In genomic region chr10:102405632-102406031, GRCh38 we compare ENCODE assay signal across 22 cellular contexts. TPM values are rescaled to one million over a fixed set of nuclear protein-coding genes. Genes with fewer than 3 reads are reported as not detected.
A peak's percentile ranks its signal among the peaks of the same experiment; 100 is the strongest.
DNase-seq lines count a peak whose midpoint lies in the region; ATAC-seq and TF ChIP-seq lines count a peak whose summit lies in the region.
"Had no signal": no experiment of that assay in that cellular context is flagged by ENCODE, and none has a peak within 500 bp of the region (broad histone marks: within the 10 kb centered on the region; RNA-seq: fewer than 3 reads in every experiment).

No MANE protein-coding gene starts in this region.

- no peak overlapping the region for H3K4me3 ChIP-seq in Jurkat, Clone E6-1 (ENCODE audit: low read length)
- peak overlapping the region; percentile 1 to 22 for H3K4me3 ChIP-seq in stomach smooth muscle (ENCODE audit: low read length in 2 of 2)
- H3K4me3 ChIP-seq: neural progenitor cell, tibial nerve had no signal

- no peaks in the 10 kb centered on the region for H3K9me3 ChIP-seq in stomach smooth muscle (ENCODE audit: control insufficient read depth in 2 of 2, low read length in 2 of 2)
- H3K9me3 ChIP-seq: tibial nerve had no signal

- peak overlapping the region; percentile 9 for H3K27ac Mint-ChIP-seq in activated T-cell treated with anti-CD3 and anti-CD28 coated beads, Interleukin-2, amount 50 U/mL, for 24 hours
- peak overlapping the region; percentile 22 for H3K27ac Mint-ChIP-seq in memory B cell
- H3K27ac Mint-ChIP-seq: activated naive CD8-positive, alpha-beta T cell; brain; neural progenitor cell had no signal

- H3K27me3 ChIP-seq in stomach smooth muscle (ENCODE audit: control insufficient read depth in 1 of 2, insufficient read depth in 2 of 2, low read length in 2 of 2) = peaks cover 3 to 9% of the 10 kb centered on the region in 2 donors

- H3K9ac ChIP-seq in stomach smooth muscle (ENCODE audit: low read length in 2 of 2) = peak overlapping the region; percentile 66 to 100
- H3K9ac ChIP-seq: KMS-11, neural progenitor cell had no signal

- H3K27me3 Mint-ChIP-seq in activated T-cell treated with anti-CD3 and anti-CD28 coated beads, Interleukin-2, amount 50 U/mL, for 24 hours = peaks cover 13% of the 10 kb centered on the region
- peaks cover 14% of the 10 kb centered on the region for H3K27me3 Mint-ChIP-seq in memory B cell
- H3K27me3 Mint-ChIP-seq: activated naive CD8-positive, alpha-beta T cell had no signal

- H3K4me1 ChIP-seq in stomach smooth muscle (ENCODE audit: control insufficient read depth, insufficient read depth, low read length) = peaks cover 79% of the 10 kb centered on the region

- TF ChIP-seq POLR2A in GM18505 (IDR thresholded peaks at IDR 0.05; ENCODE audit: borderline replicate concordance, extremely low read depth, insufficient read depth, insufficient read length) = no peak

- DNase-seq in activated T-cell treated with anti-CD3 and anti-CD28 coated beads, Interleukin-2, amount 50 U/mL, for 24 hours = no peak
- DNase-seq in activated T-cell treated with anti-CD3 and anti-CD28 coated beads for 4 hours = no peak
- peak; percentile 68 for DNase-seq in Jurkat, Clone E6-1 (ENCODE audit: low read depth, low spot score)
- no peak for DNase-seq in memory B cell (ENCODE audit: low spot score in 2 of 2)
- DNase-seq: CD4-positive, CD25-positive, alpha-beta regulatory T cell; cortex of kidney; DMS79; foreskin melanocyte; mesenchymal stem cell; NCI-H1105; NCI-H526; Right ventricle myocardium superior had no signal

- H3K27ac ChIP-seq in stomach smooth muscle (ENCODE audit: low read length) = peak overlapping the region; percentile 100
- H3K27ac ChIP-seq: KMS-11, neural progenitor cell, tibial nerve, VCaP had no signal

- H3K36me3 Mint-ChIP-seq in activated T-cell treated with anti-CD3 and anti-CD28 coated beads, Interleukin-2, amount 50 U/mL, for 24 hours (ENCODE audit: low read depth) = peaks cover 37% of the 10 kb centered on the region
- peaks cover 5% of the 10 kb centered on the region for H3K36me3 Mint-ChIP-seq in memory B cell
- H3K36me3 Mint-ChIP-seq: activated naive CD8-positive, alpha-beta T cell; CD4-positive, CD25-positive, alpha-beta regulatory T cell had no signal

- H3K9me3 Mint-ChIP-seq in activated T-cell treated with anti-CD3 and anti-CD28 coated beads, Interleukin-2, amount 50 U/mL, for 24 hours = no peaks in the 10 kb centered on the region
- no peaks in the 10 kb centered on the region for H3K9me3 Mint-ChIP-seq in memory B cell
- H3K9me3 Mint-ChIP-seq: brain, neural progenitor cell had no signal

- ATAC-seq in memory B cell (ENCODE audit: low read depth) (no peak), GM18505 (IDR thresholded peaks at IDR 0.05; ENCODE audit: unreplicated experiment) (no peak), HG03025 (IDR thresholded peaks at IDR 0.05; ENCODE audit: low FRiP score, unreplicated experiment) (no peak), GM18868 (IDR thresholded peaks at IDR 0.05; ENCODE audit: unreplicated experiment) (no peak)

- peaks cover 12 to 27% of the 10 kb centered on the region in 2 donors for H3K36me3 ChIP-seq in stomach smooth muscle (ENCODE audit: control insufficient read depth in 2 of 2, insufficient read depth in 2 of 2, low read length in 2 of 2)
- H3K36me3 ChIP-seq: neural progenitor cell had no signal

- H3K4me1 Mint-ChIP-seq in activated T-cell treated with anti-CD3 and anti-CD28 coated beads, Interleukin-2, amount 50 U/mL, for 24 hours (ENCODE audit: low read depth) = peaks cover 28% of the 10 kb centered on the region
- peaks cover 16% of the 10 kb centered on the region for H3K4me1 Mint-ChIP-seq in memory B cell

- H3K4me3 Mint-ChIP-seq in activated T-cell treated with anti-CD3 and anti-CD28 coated beads, Interleukin-2, amount 50 U/mL, for 24 hours = no peak overlapping the region
- H3K4me3 Mint-ChIP-seq in memory B cell = no peak overlapping the region
- H3K4me3 Mint-ChIP-seq: activated naive CD8-positive, alpha-beta T cell; neural progenitor cell had no signal

RNA-seq across cellular contexts. Expression of gene NFKB2, which starts 10.1 kb away (rescaled TPM):
- 39.5 TPM for polyA plus RNA-seq in Jurkat, Clone E6-1 (2012; ENCODE audit: insufficient read depth, insufficient read length)

RNA-seq across cellular contexts. Expression of gene PSD, which starts 13.0 kb away (rescaled TPM):
- 11.7 TPM for polyA plus RNA-seq in Jurkat, Clone E6-1 (2012; ENCODE audit: insufficient read depth, insufficient read length)

RNA-seq across cellular contexts. Expression of gene FBXL15, which starts 15.0 kb away (rescaled TPM):
- polyA plus RNA-seq in Jurkat, Clone E6-1 (2012; ENCODE audit: insufficient read depth, insufficient read length) = 6.4 TPM

RNA-seq across cellular contexts. Expression of gene CUEDC2, which starts 26.7 kb away (rescaled TPM):
- 145 TPM for polyA plus RNA-seq in Jurkat, Clone E6-1 (2012; ENCODE audit: insufficient read depth, insufficient read length)

RNA-seq across cellular contexts. Expression of gene C10orf95, which starts 45.7 kb away (rescaled TPM):
- polyA plus RNA-seq in Jurkat, Clone E6-1 (2012; ENCODE audit: insufficient read depth, insufficient read length) = 2.2 TPM
